Comparison of ENCODE assay signal across 25 cellular contexts in the genomic region with DNA sequence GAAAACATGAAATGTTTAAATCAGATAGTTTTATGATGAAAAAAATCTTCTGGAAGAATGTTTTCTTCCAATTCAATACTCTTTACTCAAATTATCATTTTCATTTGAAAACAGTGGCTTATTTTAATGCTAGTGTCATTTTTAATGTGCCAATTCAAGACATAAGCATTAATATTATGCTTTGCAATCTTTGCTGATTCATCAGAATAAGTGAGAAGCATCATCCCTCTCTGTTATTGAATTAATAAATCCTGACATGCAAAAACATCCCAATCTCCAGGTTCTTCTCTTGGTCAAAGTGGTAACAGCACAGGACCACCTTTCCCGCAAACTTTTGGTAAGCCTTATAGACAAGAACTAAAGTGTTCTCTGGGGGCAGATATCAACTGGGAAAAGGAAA. TPM values are rescaled to one million over a fixed set of nuclear protein-coding genes. Genes with fewer than 3 reads are reported as not detected.
A peak's percentile ranks its signal among the peaks of the same experiment; 100 is the strongest.
DNase-seq lines count a peak whose midpoint lies in the region; ATAC-seq, FAIRE-seq and TF ChIP-seq lines count a peak whose summit lies in the region.
"Had no signal": no experiment of that assay in that cellular context is flagged by ENCODE, and none has a peak within 500 bp of the region (broad histone marks: within the 10 kb centered on the region; RNA-seq: fewer than 3 reads in every experiment).

No MANE protein-coding gene starts in this region.

- TF ChIP-seq CTCF in HepG2 (CRISPR knock-in tag; IDR thresholded peaks at IDR 0.05) (no peak), right lobe of liver (IDR thresholded peaks at IDR 0.05) (no peak), Loucy (conservative IDR thresholded peaks at IDR 0.05; ENCODE audit: low read length) (no peak), brain (conservative IDR thresholded peaks at IDR 0.05) (no peak)

- H3F3A ChIP-seq in Loucy (ENCODE audit: low read depth), result peaks cover 3% of the 10 kb centered on the region

- in situ Hi-C loops in HepG2 (cut with HindIII; ENCODE audit: extremely low pct_ligation_motif_present, low pct_unique_long_range_greater_than_20kb), result loop anchor here (10.0 kb wide), 2 partner anchors 136 to 346 kb away; a partner anchor contains a TSS

- peaks cover 40% of the 10 kb centered on the region for H3K4me1 Mint-ChIP-seq in brain
- peaks cover 19% of the 10 kb centered on the region for H3K4me1 Mint-ChIP-seq in stimulated activated effector memory CD8-positive, alpha-beta T cell treated with anti-CD3 and anti-CD28 coated beads, Interleukin-12 subunit alpha, Interleukin-12 subunit beta, amount 100 ng/mL, for 72 hours

- WGBS in HepG2 (ENCODE audit: low lambda C conversion rate), result 94% methylated on average over 1 of the region's 1 CpG
- 82% methylated on average over 1 of the region's 1 CpG for WGBS in right lobe of liver (ENCODE audit: insufficient coverage, low coverage, low lambda C conversion rate, missing lambda C conversion rate)

- peak overlapping the region in 1 of 5 experiments; percentile 99 for H3K27ac Mint-ChIP-seq in brain
- H3K27ac Mint-ChIP-seq in stimulated activated effector memory CD8-positive, alpha-beta T cell treated with anti-CD3 and anti-CD28 coated beads, Interleukin-12 subunit alpha, Interleukin-12 subunit beta, amount 100 ng/mL, for 72 hours, result peak overlapping the region; percentile 8
- H3K27ac Mint-ChIP-seq: nephron progenitor cell had no signal

- TF ChIP-seq POLR2A in HepG2 (IDR thresholded peaks at IDR 0.05; ENCODE audit: insufficient read depth in 1 of 2, low read depth in 2 of 2, low read length in 2 of 2) (no peak), right lobe of liver (IDR thresholded peaks at IDR 0.05) (no peak)

- H3K9ac ChIP-seq in HepG2 (ENCODE audit: insufficient read depth, low read depth, low read length) (no peak overlapping the region), Loucy (ENCODE audit: low read depth, low read length, poor library complexity, severe bottlenecking) (peak overlapping the region; percentile 6)

- no peaks in the 10 kb centered on the region for H3K9me2 ChIP-seq in Loucy (replicated peaks; ENCODE audit: low read depth, low read length)

- H3K4me3 ChIP-seq in HepG2 (replicated peaks in 1 of 3; ENCODE audit: insufficient read depth in 1 of 3, low read depth in 2 of 3, low read length in 3 of 3) (no peak overlapping the region), right lobe of liver (no peak overlapping the region), Loucy (ENCODE audit: low read length, poor library complexity, severe bottlenecking) (no peak overlapping the region)
- H3K4me3 ChIP-seq: colonic mucosa, thyroid gland had no signal

- H3K9me3 Mint-ChIP-seq in brain, result peaks cover 0 to 2% (median 0%) of the 10 kb centered on the region in 5 experiments
- H3K9me3 Mint-ChIP-seq in stimulated activated effector memory CD8-positive, alpha-beta T cell treated with anti-CD3 and anti-CD28 coated beads, Interleukin-12 subunit alpha, Interleukin-12 subunit beta, amount 100 ng/mL, for 72 hours, result no peaks in the 10 kb centered on the region
- H3K9me3 Mint-ChIP-seq: nephron progenitor cell had no signal

- CTCF ChIA-PET in HepG2 (lab: Yijun Ruan, JAX; ENCODE audit: low intra/inter-chr PET ratio, low total read pairs), result no interaction called here

- H3K27me3 Mint-ChIP-seq in brain, result peaks cover 8% of the 10 kb centered on the region

- no peaks in the 10 kb centered on the region; a peak in 3 of 5 replicates for H3K36me3 ChIP-seq in HepG2 (replicated peaks in 1 of 2; ENCODE audit: control insufficient read depth in 1 of 2, insufficient read depth in 2 of 2, low read length in 2 of 2)
- H3K36me3 ChIP-seq in right lobe of liver, result peaks cover 0 to 23% (median 5%) of the 10 kb centered on the region in 4 donors
- H3K36me3 ChIP-seq in Loucy (ENCODE audit: insufficient read depth, low read length), result peaks cover 9% of the 10 kb centered on the region; the same call in 1 of the 2 replicates
- H3K36me3 ChIP-seq: thyroid gland had no signal

- no peak for DNase-seq in HepG2 (ENCODE audit: low spot score)
- no peak for DNase-seq in right lobe of liver
- DNase-seq in stimulated activated effector memory CD8-positive, alpha-beta T cell treated with anti-CD3 and anti-CD28 coated beads, Interleukin-12 subunit alpha, Interleukin-12 subunit beta, amount 100 ng/mL, for 72 hours (ENCODE audit: low spot score in 2 of 2), result no peak
- no peak for DNase-seq in NCI-H345 treated with DMSO at 0.1 percent for 48 hours (lab: John Stamatoyannopoulos, UW; ENCODE audit: unreplicated experiment)
- no peak for DNase-seq in HCEC 1CT
- DNase-seq in activated CD8-positive, alpha-beta memory T cell treated with anti-CD3 and anti-CD28 coated beads, Interleukin-2, amount 50 U/mL, for 48 hours, result no peak
- DNase-seq: activated CD4-positive, alpha-beta T cell treated with anti-CD3 and anti-CD28 coated beads, Interleukin-2, amount 50 U/mL, for 48 hours; activated T-cell treated with anti-CD3 and anti-CD28 coated beads, Interleukin-2, amount 50 U/mL, for 48 hours; brain microvascular endothelial cell; Caco-2; colonic mucosa; EL; NCI-H1694; NCI-H2227 treated with DMSO at 0.1 percent for 48 hours; NCI-H82; nephron progenitor cell; OCI-M1; SHP77; stimulated activated CD4-positive, alpha-beta T cell treated with anti-CD3 and anti-CD28 coated beads, Interleukin-1b, Interleukin-23, amount 100 ng/mL, for 48 hours; stimulated activated naive CD4-positive, alpha-beta T cell; thyroid gland had no signal

- TF ChIP-seq RAD21 in HepG2 (CRISPR knock-in tag; IDR thresholded peaks at IDR 0.05), result no peak

- H3K4me3 Mint-ChIP-seq in brain, result peak overlapping the region; percentile 65 to 79 (median 66)
- no peak overlapping the region for H3K4me3 Mint-ChIP-seq in stimulated activated effector memory CD8-positive, alpha-beta T cell treated with anti-CD3 and anti-CD28 coated beads, Interleukin-12 subunit alpha, Interleukin-12 subunit beta, amount 100 ng/mL, for 72 hours

- intact Hi-C loops in HepG2 (cut with micrococcal nuclease; ENCODE audit: unreplicated experiment) (no loop called here), right lobe of liver (cut with DNase I) (no loop called here)

- ATAC-seq in HepG2, result no peak
- no peak for ATAC-seq in right lobe of liver
- ATAC-seq in stimulated activated effector memory CD8-positive, alpha-beta T cell treated with anti-CD3 and anti-CD28 coated beads, Interleukin-12 subunit alpha, Interleukin-12 subunit beta, amount 100 ng/mL, for 72 hours, result no peak
- ATAC-seq: HCT116 had no signal

- FAIRE-seq in HepG2 (lab: Jason Lieb, UNC), result no peak

- H3K9me3 ChIP-seq in HepG2 (ENCODE audit: low read length) (no peaks in the 10 kb centered on the region), right lobe of liver (no peaks in the 10 kb centered on the region), Loucy (ENCODE audit: insufficient read depth, low read depth, low read length) (no peaks in the 10 kb centered on the region)
- H3K9me3 ChIP-seq: Caco-2, colonic mucosa, thyroid gland had no signal

- H3K36me3 Mint-ChIP-seq in brain, result peaks cover 23% of the 10 kb centered on the region
- H3K36me3 Mint-ChIP-seq in stimulated activated effector memory CD8-positive, alpha-beta T cell treated with anti-CD3 and anti-CD28 coated beads, Interleukin-12 subunit alpha, Interleukin-12 subunit beta, amount 100 ng/mL, for 72 hours, result peaks cover 90% of the 10 kb centered on the region

- no peak overlapping the region for H3K4me2 ChIP-seq in HepG2 (ENCODE audit: low read depth, low read length)
- H3K4me2 ChIP-seq in Loucy (ENCODE audit: low read depth, low read length, poor library complexity, severe bottlenecking), result peak overlapping the region; percentile 89

- peaks cover 4% of the 10 kb centered on the region; the same call in 1 of the 2 replicates for H4K20me1 ChIP-seq in HepG2 (ENCODE audit: insufficient read depth, low read length)
- peaks cover 18% of the 10 kb centered on the region for H4K20me1 ChIP-seq in Loucy (ENCODE audit: insufficient read depth, low read length, poor library complexity, severe bottlenecking)

- H3K27ac ChIP-seq in HepG2 (ENCODE audit: extremely low read length, insufficient read depth, low read length) (no peak overlapping the region), right lobe of liver (no peak overlapping the region)
- H3K27ac ChIP-seq: brain microvascular endothelial cell, colonic mucosa, thyroid gland, VCaP had no signal

- TF ChIP-seq EP300 in HepG2 (IDR thresholded peaks at IDR 0.05; ENCODE audit: low read depth in 2 of 2, low read length in 2 of 2) (no peak), HepG2 (CRISPR knock-in tag; IDR thresholded peaks at IDR 0.05; ENCODE audit: borderline replicate concordance) (no peak)

- POLR2A ChIA-PET in HepG2 (lab: Yijun Ruan, JAX), result no interaction called here

- peaks cover 30% of the 10 kb centered on the region for H3K4me1 ChIP-seq in HepG2 (ENCODE audit: insufficient read depth, low read length)
- H3K4me1 ChIP-seq in right lobe of liver, result peaks cover 0 to 15% (median 5%) of the 10 kb centered on the region in 4 donors
- peaks cover 28% of the 10 kb centered on the region for H3K4me1 ChIP-seq in Loucy (ENCODE audit: insufficient read depth, low read length, poor library complexity, severe bottlenecking)

- no peaks in the 10 kb centered on the region; a peak in 1 of 5 replicates for H3K27me3 ChIP-seq in HepG2 (ENCODE audit: control insufficient read depth in 1 of 2, insufficient read depth in 2 of 2, low read length in 2 of 2)
- H3K27me3 ChIP-seq in right lobe of liver, result no peaks in the 10 kb centered on the region
- H3K27me3 ChIP-seq in Loucy (ENCODE audit: insufficient read depth, low read length, poor library complexity, severe bottlenecking), result no peaks in the 10 kb centered on the region
- H3K27me3 ChIP-seq: brain microvascular endothelial cell, colonic mucosa, thyroid gland had no signal

- H3K79me2 ChIP-seq in HepG2 (ENCODE audit: insufficient read depth, low read length), result peaks cover 21% of the 10 kb centered on the region
- H3K79me2 ChIP-seq in Loucy (ENCODE audit: insufficient read depth, low read length), result peaks cover 37% of the 10 kb centered on the region

- no TSS peak for BruUV-seq in HepG2 (replicated peaks; lab: Mats Ljungman, UMichigan)

- H2AFZ ChIP-seq in HepG2 (ENCODE audit: low read length) (no peak overlapping the region), Loucy (ENCODE audit: low read length) (no peak overlapping the region)

RNA-seq across cellular contexts. Expression of a gene that starts 3.8 kb away (rescaled TPM):
- total RNA-seq in HepG2 (2016; rRNA removed; fragmentation: Illumina TruSeq; extraction: Trizol), result 38.4 and 40.3 TPM in 2 replicates
- 10.7 and 12.3 TPM in 2 replicates for total RNA-seq in HepG2 (2016; cell fraction: cytosol; rRNA removed; fragmentation: Illumina TruSeq; extraction: Trizol; ENCODE audit: low read depth)
- 38.6 and 40.4 TPM in 2 replicates for total RNA-seq in HepG2 (2016; cell fraction: insoluble cytoplasmic fraction; rRNA removed; fragmentation: Illumina TruSeq; extraction: Trizol)
- 16.8 and 20.9 TPM in 2 replicates for total RNA-seq in HepG2 (2016; cell fraction: membrane; rRNA removed; fragmentation: Illumina TruSeq; extraction: Trizol)
- 81.6 and 85.4 TPM in 2 replicates for total RNA-seq in HepG2 (2016; cell fraction: nucleus; rRNA removed; fragmentation: Illumina TruSeq; extraction: Trizol)
- polyA plus RNA-seq in HepG2 (2011; rRNA removed), result 27.9 and 28.0 TPM in 2 replicates
- polyA plus RNA-seq in HepG2 (2011; cell fraction: cytosol; rRNA removed), result 7.7 and 13.6 TPM in 2 replicates
- polyA plus RNA-seq in HepG2 (2011; cell fraction: nucleus; rRNA removed), result 30.7 and 36.2 TPM in 2 replicates
- polyA plus RNA-seq in HepG2 (2012), result 18.1 and 21.3 TPM in 2 replicates
- polyA plus RNA-seq in HepG2 (2016; cell fraction: cytosol; fragmentation: Illumina TruSeq; extraction: Trizol; ENCODE audit: low read depth), result 1.9 and 2.2 TPM in 2 replicates
- 24.9 and 26.1 TPM in 2 replicates for polyA plus RNA-seq in HepG2 (2016; cell fraction: insoluble cytoplasmic fraction; fragmentation: Illumina TruSeq; extraction: Trizol; ENCODE audit: low read depth)
- polyA plus RNA-seq in HepG2 (2016; cell fraction: membrane; fragmentation: Illumina TruSeq; extraction: Trizol; ENCODE audit: low read depth), result 4.1 and 5.1 TPM in 2 replicates
- polyA plus RNA-seq in HepG2 (2016; cell fraction: nucleus; fragmentation: Illumina TruSeq; extraction: Trizol; ENCODE audit: insufficient read depth, low read depth), result 44.4 and 44.5 TPM in 2 replicates
- 62.5 and 66.5 TPM in 2 replicates for polyA minus RNA-seq in HepG2 (2011; rRNA and poly(A)+ RNA removed; ENCODE audit: low replicate concordance)
- 30.2 and 41.5 TPM in 2 replicates for polyA minus RNA-seq in HepG2 (2011; cell fraction: cytosol; rRNA and poly(A)+ RNA removed)
- polyA minus RNA-seq in HepG2 (2011; cell fraction: nucleus; rRNA and poly(A)+ RNA removed), result 252 and 263 TPM in 2 replicates
- total RNA-seq in right lobe of liver, result 10 to 100 TPM; 21.7 to 40.8 (median 32.7) TPM
- 4.4 TPM for polyA plus RNA-seq in brain (ENCODE audit: insufficient read depth, low read depth, low replicate concordance)
